12 cellular contexts compared by ENCODE assay signal in the genomic region with DNA sequence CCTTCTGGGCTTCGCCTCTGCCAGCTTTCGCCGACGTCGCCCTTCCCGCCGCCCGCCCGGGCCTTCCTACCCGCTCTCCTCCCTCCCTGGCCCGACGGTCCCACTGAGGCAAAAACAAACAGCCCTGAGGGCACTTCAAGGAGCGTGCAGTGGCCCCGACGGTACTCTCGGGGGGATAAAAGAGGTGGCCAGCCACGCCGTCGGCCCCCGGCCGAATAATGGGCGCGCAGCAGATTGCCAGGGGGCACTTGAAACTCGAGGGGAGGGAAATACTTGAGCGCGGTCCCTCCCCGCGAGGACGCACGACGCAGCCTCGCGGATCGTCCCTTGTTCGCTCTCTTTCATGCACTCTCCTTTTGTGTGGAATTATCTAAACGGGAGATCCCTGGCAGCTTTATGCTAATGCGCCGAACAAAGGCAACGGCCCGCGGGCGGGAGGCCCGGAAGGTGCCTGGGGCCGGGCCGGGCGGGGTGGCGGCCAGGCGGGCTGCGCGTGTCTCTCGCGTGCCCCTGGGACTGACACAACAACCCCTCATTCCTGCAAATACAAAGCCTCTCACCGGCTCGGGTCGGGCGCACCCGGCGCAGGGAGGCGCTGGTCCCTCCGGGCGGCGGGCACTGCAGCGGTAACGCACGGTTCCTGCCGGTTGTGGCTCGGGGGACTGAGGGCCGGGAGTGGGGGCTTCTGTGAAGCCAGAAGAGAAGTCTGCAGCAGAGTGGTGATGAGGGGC. TPM values are rescaled to one million over a fixed set of nuclear protein-coding genes. Genes with fewer than 3 reads are reported as not detected.
DNase-seq lines count a peak whose midpoint lies in the region; FAIRE-seq lines count a peak whose summit lies in the region.
"Had no signal": no experiment of that assay in that cellular context is flagged by ENCODE, and none has a peak within 500 bp of the region (broad histone marks: within the 10 kb centered on the region; RNA-seq: fewer than 3 reads in every experiment).

No MANE protein-coding gene starts in this region.

- 2 to 3% (median 2%) methylated on average over 56 to 68 of the region's 68 CpGs for WGBS in small intestine, 3 donors

- DNase-seq in DMS79 treated with DMSO at 0.1 percent for 48 hours (lab: John Stamatoyannopoulos, UW) = peak; percentile 86
- DNase-seq in NCI-H1436 (lab: John Stamatoyannopoulos, UW) = peak; percentile 93
- DNase-seq in activated CD4-positive, alpha-beta T cell treated with anti-CD3 and anti-CD28 coated beads, Interleukin-2, amount 50 U/mL, for 48 hours = peak; percentile 30 to 36
- DNase-seq in small intestine = no peak
- DNase-seq in RKO (ENCODE audit: low spot score) = no peak
- no peak for DNase-seq in mesenteric fat pad (ENCODE audit: low spot score)
- DNase-seq in SKM-1 treated with dmso at 0.1 percent for 144 hours (lab: John Stamatoyannopoulos, UW; ENCODE audit: unreplicated experiment) = no peak
- DNase-seq: kidney glomerular epithelial cell; stimulated activated CD4-positive, alpha-beta T cell treated with anti-CD3 and anti-CD28 coated beads, Interleukin-12 subunit alpha, Interleukin-12 subunit beta, amount 100 ng/mL, for 4 hours; transverse colon had no signal

- H3K9me3 ChIP-seq in mucosa of stomach (ENCODE audit: control insufficient read depth, low read length) (no peaks in the 10 kb centered on the region), small intestine (ENCODE audit: control insufficient read depth, low read depth) (no peaks in the 10 kb centered on the region)
- H3K9me3 ChIP-seq: transverse colon had no signal

- H3K4me1 ChIP-seq in mucosa of stomach (ENCODE audit: control insufficient read depth, insufficient read depth, low read length) (peaks cover 5% of the 10 kb centered on the region), small intestine (ENCODE audit: control insufficient read depth in 2 of 2, insufficient read depth in 1 of 2, low read depth in 1 of 2, low read length in 1 of 2) (peaks cover 0 to 2% of the 10 kb centered on the region in 2 donors)

- H3K36me3 ChIP-seq in mucosa of stomach (ENCODE audit: control insufficient read depth, insufficient read depth, low read length) (no peaks in the 10 kb centered on the region), small intestine (ENCODE audit: control insufficient read depth in 2 of 2, insufficient read depth in 2 of 2, low read length in 2 of 2) (no peaks in the 10 kb centered on the region)
- H3K36me3 ChIP-seq: transverse colon had no signal

- H3K4me3 ChIP-seq in mucosa of stomach (ENCODE audit: low read length) (no peak overlapping the region), small intestine (ENCODE audit: low read depth in 1 of 2, low read length in 2 of 2) (no peak overlapping the region)

- FAIRE-seq in small intestine (lab: Jason Lieb, UNC) = no peak

- peaks cover 78% of the 10 kb centered on the region for H3K27me3 ChIP-seq in mucosa of stomach (ENCODE audit: control insufficient read depth, insufficient read depth, low read length)
- H3K27me3 ChIP-seq in small intestine (ENCODE audit: control insufficient read depth in 2 of 2, insufficient read depth in 2 of 2, low read length in 2 of 2) = peaks cover 28 to 32% of the 10 kb centered on the region in 2 donors

- H3K27ac ChIP-seq in small intestine (ENCODE audit: low read depth in 1 of 2, low read length in 1 of 2) = no peak overlapping the region
- H3K27ac ChIP-seq: transverse colon had no signal

- peak overlapping the region; percentile 28 for H3K9ac ChIP-seq in mucosa of stomach (ENCODE audit: low read length)

RNA-seq across cellular contexts. Expression of gene INSM1, which starts 3.7 kb away (rescaled TPM):
- 1 to 10 TPM; 1.3 to 2.8 (median 2.2) TPM for polyA plus RNA-seq in small intestine
- total RNA-seq in mesenteric fat pad = not detected
- total RNA-seq: Daoy had no signal

Comparison
In these comparisons a context has a peak if more than half of its experiments do, and no peak if none do; other contexts are left out.
1. DNase-seq: peak in DMS79 treated with DMSO at 0.1 percent for 48 hours (single experiment), NCI-H1436 (single experiment) and activated CD4-positive, alpha-beta T cell treated with anti-CD3 and anti-CD28 coated beads, Interleukin-2, amount 50 U/mL, for 48 hours (2 of 2); none in small intestine (single experiment), RKO (single experiment), mesenteric fat pad (single experiment) and SKM-1 treated with dmso at 0.1 percent for 144 hours (single experiment).